ENCODE assay signal across 8 cellular contexts in the genomic region with DNA sequence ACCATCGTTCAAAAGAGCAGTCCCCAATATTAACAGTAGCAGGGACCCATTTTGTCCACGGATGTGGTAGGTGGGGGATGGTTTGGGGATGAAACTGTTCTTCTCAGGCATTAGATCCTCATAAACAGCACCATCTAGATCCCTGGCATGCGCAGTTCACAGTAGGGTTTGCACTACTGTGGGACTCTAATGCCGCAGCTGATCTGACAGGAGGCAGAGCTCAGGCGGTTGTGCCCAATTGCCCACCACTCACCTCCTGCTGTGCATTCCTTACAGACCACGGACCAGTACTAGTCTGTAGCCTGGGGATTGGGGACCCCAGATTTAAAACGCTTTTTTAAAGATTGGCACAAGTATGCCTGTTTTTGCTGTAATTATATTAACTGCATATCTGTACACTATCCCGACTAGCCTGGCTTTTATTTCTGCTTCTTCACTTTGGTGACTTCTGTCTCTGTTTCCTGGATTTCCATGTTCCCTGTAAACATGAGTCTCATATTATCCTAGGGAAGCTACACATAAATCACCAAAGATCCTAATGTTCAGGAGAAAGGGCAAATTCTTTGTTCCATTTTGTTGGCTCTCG.
A peak's percentile ranks its signal among the peaks of the same experiment; 100 is the strongest.
DNase-seq lines count a peak whose midpoint lies in the region; ATAC-seq and TF ChIP-seq lines count a peak whose summit lies in the region.
"Had no signal": no experiment of that assay in that cellular context is flagged by ENCODE, and none has a peak within 500 bp of the region (broad histone marks: within the 10 kb centered on the region; RNA-seq: fewer than 3 reads in every experiment).

No MANE protein-coding gene starts in this region.

- H3K27me3 ChIP-seq in HUES6 (ENCODE audit: control insufficient read depth, insufficient read depth, low read length) (no peaks in the 10 kb centered on the region), brain microvascular endothelial cell (replicated peaks) (no peaks in the 10 kb centered on the region), lung (ENCODE audit: control insufficient read depth, insufficient read depth) (no peaks in the 10 kb centered on the region)

- peak overlapping the region; percentile 94 for H3K27ac Mint-ChIP-seq in type B pancreatic cell
- H3K27ac Mint-ChIP-seq: activated naive CD4-positive, alpha-beta T cell treated with anti-CD3 and anti-CD28 coated beads, Interleukin-2, amount 50 U/mL, for 24 hours had no signal

- H3K4me3 ChIP-seq in HUES6 (ENCODE audit: low read depth, low read length) (no peak overlapping the region), brain microvascular endothelial cell (ENCODE audit: low read depth, low read length) (no peak overlapping the region), lung (peak overlapping the region; percentile 6)

- ATAC-seq in lung (ENCODE audit: insufficient read depth, low FRiP score) (no peak), GM18907 (IDR thresholded peaks at IDR 0.05; ENCODE audit: unreplicated experiment) (no peak)

- H3K9me3 Mint-ChIP-seq in type B pancreatic cell = no peaks in the 10 kb centered on the region
- H3K9me3 Mint-ChIP-seq: activated naive CD4-positive, alpha-beta T cell treated with anti-CD3 and anti-CD28 coated beads, Interleukin-2, amount 50 U/mL, for 24 hours had no signal

- no peaks in the 10 kb centered on the region for H3K36me3 Mint-ChIP-seq in type B pancreatic cell
- H3K36me3 Mint-ChIP-seq: activated naive CD4-positive, alpha-beta T cell treated with anti-CD3 and anti-CD28 coated beads, Interleukin-2, amount 50 U/mL, for 24 hours had no signal

- peak overlapping the region; percentile 16 for H3K4me3 Mint-ChIP-seq in type B pancreatic cell
- H3K4me3 Mint-ChIP-seq: activated naive CD4-positive, alpha-beta T cell treated with anti-CD3 and anti-CD28 coated beads, Interleukin-2, amount 50 U/mL, for 24 hours had no signal

- H3K4me1 ChIP-seq in HUES6 (ENCODE audit: control insufficient read depth, insufficient read depth, low read length) (peaks cover 10% of the 10 kb centered on the region; the same call in 1 of the 2 replicates), lung (ENCODE audit: control insufficient read depth in 2 of 2, insufficient read depth in 2 of 2, low read length in 2 of 2) (peaks cover 7 to 17% of the 10 kb centered on the region in 2 donors)

- 68 to 81% methylated on average over 9 of the region's 9 CpGs for WGBS in lung, 2 donors

- no peaks in the 10 kb centered on the region for H3K27me3 Mint-ChIP-seq in type B pancreatic cell
- H3K27me3 Mint-ChIP-seq: activated naive CD4-positive, alpha-beta T cell treated with anti-CD3 and anti-CD28 coated beads, Interleukin-2, amount 50 U/mL, for 24 hours had no signal

- H3K36me3 ChIP-seq in HUES6 (ENCODE audit: control insufficient read depth, insufficient read depth, low read length) (no peaks in the 10 kb centered on the region), brain microvascular endothelial cell (replicated peaks) (no peaks in the 10 kb centered on the region), lung (ENCODE audit: control insufficient read depth in 2 of 2, insufficient read depth in 2 of 2, low read length in 2 of 2) (no peaks in the 10 kb centered on the region)

- peaks cover 25% of the 10 kb centered on the region for H3K4me1 Mint-ChIP-seq in type B pancreatic cell (ENCODE audit: unreplicated experiment)
- H3K4me1 Mint-ChIP-seq: activated naive CD4-positive, alpha-beta T cell treated with anti-CD3 and anti-CD28 coated beads, Interleukin-2, amount 50 U/mL, for 24 hours had no signal

- H3K9me3 ChIP-seq in HUES6 (ENCODE audit: control insufficient read depth, insufficient read depth, low read depth, low read length) (no peaks in the 10 kb centered on the region), lung (ENCODE audit: control insufficient read depth in 2 of 2, insufficient read depth in 1 of 2, low read length in 1 of 2) (no peaks in the 10 kb centered on the region)

- H3K27ac ChIP-seq in HUES6 (ENCODE audit: low read depth, low read length) (peak overlapping the region; percentile 34; the same call in 1 of the 2 replicates), brain microvascular endothelial cell (peak overlapping the region; percentile 97), lung (ENCODE audit: low read depth in 1 of 2, low read length in 1 of 2) (peak overlapping the region; percentile 95 to 99)

- TF ChIP-seq CTCF in brain microvascular endothelial cell (IDR thresholded peaks at IDR 0.05; ENCODE audit: low read depth, low read length, missing control alignments) (no peak), lung (IDR thresholded peaks at IDR 0.05; ENCODE audit: control extremely low read depth, extremely low read depth) (no peak), type B pancreatic cell (conservative IDR thresholded peaks at IDR 0.05) (no peak)

- in situ Hi-C loops in brain microvascular endothelial cell (cut with HindIII; ENCODE audit: low pct_ligation_motif_present, low sequenced_read_pairs) = no loop called here

- DNase-seq in brain microvascular endothelial cell (no peak), lung (ENCODE audit: low spot score) (no peak), type B pancreatic cell (ENCODE audit: extremely low spot score, unreplicated experiment) (no peak), NCI-H2171 (lab: John Stamatoyannopoulos, UW) (no peak), mucosa of gallbladder (ENCODE audit: low spot score) (no peak)

- H3K9ac ChIP-seq in HUES6 (ENCODE audit: low read length) = peak overlapping the region; percentile 2

Comparison
In these comparisons a context has a peak if more than half of its experiments do, and no peak if none do; other contexts are left out.
1. H3K27ac ChIP-seq: peak in every context shown above with its lines; median percentile 97 in brain microvascular endothelial cell; 97 in lung; 34 in HUES6.